Comparison of ENCODE assay signal across 32 cellular contexts in the genomic region with DNA sequence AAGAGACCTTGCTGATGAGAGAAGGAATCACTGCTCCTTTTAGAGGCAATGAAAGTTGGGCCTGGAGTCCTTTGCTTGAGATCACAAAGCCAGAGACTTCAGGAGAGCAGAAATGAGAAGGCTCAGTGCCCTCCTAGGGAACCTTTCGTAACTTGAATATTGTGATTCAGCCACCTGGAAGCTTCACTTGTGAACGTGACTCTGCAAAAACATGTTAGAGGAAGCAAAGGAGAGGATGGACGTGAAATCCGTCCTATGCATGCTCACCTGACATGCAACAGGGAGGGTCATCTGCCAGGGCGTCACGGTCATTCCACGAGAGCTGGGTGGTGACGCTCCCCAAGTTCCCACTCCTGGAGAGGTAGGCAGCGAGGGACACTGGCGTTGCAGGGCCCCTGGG.
"Had no signal": no experiment of that assay in that cellular context is flagged by ENCODE, and none has a peak within 500 bp of the region (broad histone marks: within the 10 kb centered on the region; RNA-seq: fewer than 3 reads in every experiment).

No MANE protein-coding gene starts in this region.

- FAIRE-seq: K562 had no signal

- H3K9me3 Mint-ChIP-seq: activated CD4-positive, alpha-beta memory T cell treated with anti-CD3 and anti-CD28 coated beads, Interleukin-2, amount 10 ng/mL, durations not matched to agents 7 days and 5 days; activated naive CD4-positive, alpha-beta T cell treated with anti-CD3 and anti-CD28 coated beads, Interleukin-2, amount 10 ng/mL, durations not matched to agents 7 days and 5 days; activated naive CD8-positive, alpha-beta T cell treated with anti-CD3 and anti-CD28 coated beads, Interleukin-2, amount 50 U/mL, for 24 hours; T-cell had no signal

- DNase-seq: activated CD4-positive, alpha-beta memory T cell treated with anti-CD3 and anti-CD28 coated beads, Interleukin-2, amount 10 ng/mL, durations not matched to agents 7 days and 5 days; activated CD4-positive, alpha-beta T cell treated with anti-CD3 and anti-CD28 coated beads for 1 hour; activated CD4-positive, alpha-beta T cell treated with anti-CD3 and anti-CD28 coated beads for 48 hours; activated CD4-positive, CD25-positive, alpha-beta regulatory T cell; activated CD8-positive, alpha-beta memory T cell treated with anti-CD3 and anti-CD28 coated beads for 24 hours; activated CD8-positive, alpha-beta memory T cell treated with anti-CD3 and anti-CD28 coated beads, Interleukin-2, amount 10 ng/mL, durations not matched to agents 7 days and 5 days; activated CD8-positive, alpha-beta memory T cell treated with anti-CD3 and anti-CD28 coated beads, Interleukin-2, amount 50 U/mL, for 48 hours; activated effector memory CD4-positive, alpha-beta T cell treated with Interleukin-2 at 50 U/mL for 16 hours; activated naive CD4-positive, alpha-beta T cell treated with anti-CD3 and anti-CD28 coated beads, Interleukin-2, amount 10 ng/mL, durations not matched to agents 7 days and 5 days; activated naive CD8-positive, alpha-beta T cell treated with anti-CD3 and anti-CD28 coated beads, Interleukin-2, amount 50 U/mL, for 24 hours; activated T-cell treated with anti-CD3 and anti-CD28 coated beads, Interleukin-2, amount 50 U/mL, for 48 hours; anterior cingulate cortex; central memory CD4-positive, alpha-beta T cell; MV-4-11; NCI-H1092; NCI-H1436 treated with DMSO at 0.1 percent for 48 hours; NCI-H1694 treated with DMSO at 0.1 percent for 48 hours; NCI-H2029; NCI-H345; NCI-H510A; NCI-H526; NCI-H748 treated with DMSO at 0.1 percent for 48 hours; NK-92 treated with Interleukin-12 subunit alpha and Interleukin-12 subunit beta, amount 100 ng/mL, for 24 hours; PC-3; SHP77 treated with DMSO at 0.1 percent for 48 hours; T-cell; T-helper 17 cell; WERI-Rb-1 had no signal

- H3K4me3 Mint-ChIP-seq: activated CD4-positive, alpha-beta memory T cell treated with anti-CD3 and anti-CD28 coated beads, Interleukin-2, amount 10 ng/mL, durations not matched to agents 7 days and 5 days; activated CD8-positive, alpha-beta memory T cell treated with anti-CD3 and anti-CD28 coated beads, Interleukin-2, amount 10 ng/mL, durations not matched to agents 7 days and 5 days; activated naive CD4-positive, alpha-beta T cell treated with anti-CD3 and anti-CD28 coated beads, Interleukin-2, amount 10 ng/mL, durations not matched to agents 7 days and 5 days; activated naive CD8-positive, alpha-beta T cell; activated naive CD8-positive, alpha-beta T cell treated with anti-CD3 and anti-CD28 coated beads, Interleukin-2, amount 50 U/mL, for 24 hours; brain; T-cell; T-helper 17 cell had no signal

- H3K4me3 ChIP-seq: K562 had no signal

- H3K4me1 Mint-ChIP-seq: activated CD4-positive, alpha-beta memory T cell treated with anti-CD3 and anti-CD28 coated beads, Interleukin-2, amount 10 ng/mL, durations not matched to agents 7 days and 5 days; activated CD8-positive, alpha-beta memory T cell treated with anti-CD3 and anti-CD28 coated beads, Interleukin-2, amount 10 ng/mL, durations not matched to agents 7 days and 5 days; activated naive CD4-positive, alpha-beta T cell treated with anti-CD3 and anti-CD28 coated beads, Interleukin-2, amount 10 ng/mL, durations not matched to agents 7 days and 5 days; activated naive CD8-positive, alpha-beta T cell treated with anti-CD3 and anti-CD28 coated beads, Interleukin-2, amount 50 U/mL, for 24 hours; T-cell had no signal

- H3K27ac ChIP-seq: WERI-Rb-1 had no signal

- ATAC-seq: activated CD8-positive, alpha-beta memory T cell treated with anti-CD3 and anti-CD28 coated beads, Interleukin-2, amount 10 ng/mL, durations not matched to agents 7 days and 5 days; activated naive CD8-positive, alpha-beta T cell treated with anti-CD3 and anti-CD28 coated beads, Interleukin-2, amount 50 U/mL, for 24 hours; K562; PC-3; SK-N-SH treated with all-trans-retinoic acid at 6 μM for 48 hours; T-cell; T-helper 17 cell had no signal

- H3K36me3 Mint-ChIP-seq: activated CD8-positive, alpha-beta memory T cell treated with anti-CD3 and anti-CD28 coated beads, Interleukin-2, amount 10 ng/mL, durations not matched to agents 7 days and 5 days; activated naive CD4-positive, alpha-beta T cell treated with anti-CD3 and anti-CD28 coated beads, Interleukin-2, amount 10 ng/mL, durations not matched to agents 7 days and 5 days; activated naive CD8-positive, alpha-beta T cell; T-cell had no signal

- H3K27me3 Mint-ChIP-seq: activated CD4-positive, alpha-beta memory T cell treated with anti-CD3 and anti-CD28 coated beads, Interleukin-2, amount 10 ng/mL, durations not matched to agents 7 days and 5 days; activated CD8-positive, alpha-beta memory T cell treated with anti-CD3 and anti-CD28 coated beads, Interleukin-2, amount 10 ng/mL, durations not matched to agents 7 days and 5 days; activated naive CD8-positive, alpha-beta T cell had no signal

- H3K27ac Mint-ChIP-seq: activated CD4-positive, alpha-beta memory T cell treated with anti-CD3 and anti-CD28 coated beads, Interleukin-2, amount 10 ng/mL, durations not matched to agents 7 days and 5 days; activated CD8-positive, alpha-beta memory T cell treated with anti-CD3 and anti-CD28 coated beads, Interleukin-2, amount 10 ng/mL, durations not matched to agents 7 days and 5 days; activated naive CD4-positive, alpha-beta T cell treated with anti-CD3 and anti-CD28 coated beads, Interleukin-2, amount 10 ng/mL, durations not matched to agents 7 days and 5 days; activated naive CD8-positive, alpha-beta T cell; activated naive CD8-positive, alpha-beta T cell treated with anti-CD3 and anti-CD28 coated beads, Interleukin-2, amount 50 U/mL, for 24 hours; T-cell; T-helper 17 cell had no signal
